ENCODE assay signal across 11 cellular contexts in the genomic region with DNA sequence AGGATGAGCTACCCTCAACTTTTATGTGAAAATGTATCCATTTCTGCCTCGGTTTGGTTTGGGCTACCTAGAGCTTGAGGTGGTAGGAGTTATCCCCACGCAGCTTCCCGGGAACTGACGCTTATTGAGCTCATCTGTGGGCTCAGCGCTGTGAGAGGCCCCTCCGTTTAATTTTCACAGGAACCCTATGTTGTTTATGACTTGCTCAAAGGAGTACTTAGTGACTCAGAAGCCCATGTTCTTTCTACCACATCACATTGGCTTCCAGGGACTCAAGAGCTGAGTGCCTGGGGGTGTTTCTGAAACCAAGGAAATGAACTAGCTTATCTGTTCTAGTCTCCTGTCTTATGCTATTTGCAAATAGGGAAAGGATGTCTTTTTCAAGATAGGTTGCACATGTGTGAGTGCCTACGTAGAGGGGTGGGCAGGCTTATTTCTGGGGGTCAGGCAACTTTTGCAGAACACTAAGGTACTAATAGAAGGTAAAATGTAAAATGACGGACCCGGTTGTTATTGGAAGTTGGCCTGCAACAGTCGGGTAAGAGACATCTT. TPM values are rescaled to one million over a fixed set of nuclear protein-coding genes. Genes with fewer than 3 reads are reported as not detected.
DNase-seq lines count a peak whose midpoint lies in the region; ATAC-seq, FAIRE-seq and TF ChIP-seq lines count a peak whose summit lies in the region.
"Had no signal": no experiment of that assay in that cellular context is flagged by ENCODE, and none has a peak within 500 bp of the region (broad histone marks: within the 10 kb centered on the region; RNA-seq: fewer than 3 reads in every experiment).

No MANE protein-coding gene starts in this region.

- no peak overlapping the region for H3K9ac ChIP-seq in mammary epithelial cell (ENCODE audit: insufficient read depth, low read length)

- H4K20me1 ChIP-seq in mammary epithelial cell (ENCODE audit: insufficient read depth, low read length) = no peaks in the 10 kb centered on the region

- intact Hi-C loops in mammary epithelial cell (cut with micrococcal nuclease) = no loop called here
- intact Hi-C loops in MCF 10A (cut with micrococcal nuclease) = no loop called here
- intact Hi-C loops in aorta (cut with DNase I) = no loop called here
- intact Hi-C loops in Right ventricle myocardium inferior (cut with DNase I) = no loop called here

- H3K9me3 Mint-ChIP-seq in MCF 10A (ENCODE audit: unreplicated experiment) = no peaks in the 10 kb centered on the region
- no peaks in the 10 kb centered on the region for H3K9me3 Mint-ChIP-seq in activated naive CD8-positive, alpha-beta T cell (ENCODE audit: low read depth)

- no peaks in the 10 kb centered on the region for H3K27me3 Mint-ChIP-seq in MCF 10A (ENCODE audit: insufficient read depth, unreplicated experiment)
- H3K27me3 Mint-ChIP-seq in activated naive CD8-positive, alpha-beta T cell = no peaks in the 10 kb centered on the region
- H3K27me3 Mint-ChIP-seq: naive thymus-derived CD4-positive, alpha-beta T cell had no signal

- peaks cover 23% of the 10 kb centered on the region for H3K36me3 Mint-ChIP-seq in MCF 10A (ENCODE audit: insufficient read depth, unreplicated experiment)
- peaks cover 3% of the 10 kb centered on the region for H3K36me3 Mint-ChIP-seq in activated naive CD8-positive, alpha-beta T cell

- CTCF ChIA-PET in mammary epithelial cell (lab: Charles Lee; ENCODE audit: low non-redundant PET) = no interaction called here
- CTCF ChIA-PET in MCF 10A (lab: Yijun Ruan, JAX) = interaction anchor here (0.7 to 1.2 kb wide), 3 partner anchors 31 to 969 kb away, joined by 3 to 4 read pairs (median 4); no protein-coding TSS in a partner anchor

- no peak overlapping the region for H3K27ac Mint-ChIP-seq in MCF 10A (ENCODE audit: low read depth, unreplicated experiment)
- peak overlapping the region; percentile 85 for H3K27ac Mint-ChIP-seq in activated naive CD8-positive, alpha-beta T cell
- H3K27ac Mint-ChIP-seq: B cell had no signal

- no peak overlapping the region for H2AFZ ChIP-seq in mammary epithelial cell (ENCODE audit: low read depth, low read length)

- TF ChIP-seq POLR2A in H54 (IDR thresholded peaks at IDR 0.05; ENCODE audit: low read depth, low read length) = no peak

- H3K4me3 Mint-ChIP-seq in MCF 10A (ENCODE audit: unreplicated experiment) = no peak overlapping the region
- peak overlapping the region; percentile 30 for H3K4me3 Mint-ChIP-seq in activated naive CD8-positive, alpha-beta T cell
- H3K4me3 Mint-ChIP-seq: B cell had no signal

- ATAC-seq in aorta (ENCODE audit: low FRiP score) = no peak
- ATAC-seq in HG02973 (IDR thresholded peaks at IDR 0.05; ENCODE audit: unreplicated experiment) = no peak
- ATAC-seq in Right ventricle myocardium inferior = no peak
- ATAC-seq: naive thymus-derived CD4-positive, alpha-beta T cell had no signal

- POLR2A ChIA-PET in MCF 10A (lab: Yijun Ruan, JAX) = interaction anchor here (1.0 to 1.3 kb wide), 2 partner anchors 13 to 16 kb away, joined by 3 to 4 read pairs; no protein-coding TSS in a partner anchor

- H3K36me3 ChIP-seq in mammary epithelial cell (ENCODE audit: insufficient read depth, low read length) (peaks cover 20% of the 10 kb centered on the region), mesodermal cell (ENCODE audit: control insufficient read depth, insufficient read depth, low read length) (peaks cover 54% of the 10 kb centered on the region), aorta (ENCODE audit: control insufficient read depth in 1 of 2, insufficient read depth in 2 of 2, low read length in 1 of 2) (peaks cover 0 to 6% of the 10 kb centered on the region in 2 donors)

- H3K4me3 ChIP-seq in mammary epithelial cell (replicated peaks in 1 of 3; ENCODE audit: insufficient read depth in 1 of 3, low read depth in 2 of 3, low read length in 3 of 3) (no peak overlapping the region), mesodermal cell (ENCODE audit: extremely low read depth, insufficient read depth, low read length, poor library complexity, severe bottlenecking) (no peak overlapping the region), aorta (ENCODE audit: low read length in 2 of 2) (no peak overlapping the region)

- H3K27ac ChIP-seq in mammary epithelial cell (ENCODE audit: insufficient read depth, low read depth, low read length) (no peak overlapping the region), mesodermal cell (ENCODE audit: low read depth, low read length, severe bottlenecking) (peak overlapping the region; percentile 66), aorta (ENCODE audit: low read depth in 1 of 2, low read length in 2 of 2) (peak overlapping the region; percentile 30 to 37)

- FAIRE-seq in H54 (lab: Jason Lieb, UNC) = no peak

- TF ChIP-seq CTCF in mammary epithelial cell (conservative IDR thresholded peaks at IDR 0.05 in 1 of 2, IDR thresholded peaks at IDR 0.05 in 1 of 2; ENCODE audit: extremely low read depth in 1 of 2, insufficient read depth in 1 of 2, low read depth in 1 of 2, low read length in 2 of 2) (no peak), MCF 10A (IDR thresholded peaks at IDR 0.05; ENCODE audit: unreplicated experiment) (no peak)

- H3K27me3 ChIP-seq in mammary epithelial cell (ENCODE audit: insufficient read depth, low read length) (no peaks in the 10 kb centered on the region), aorta (ENCODE audit: control insufficient read depth in 1 of 2, insufficient read depth in 2 of 2, low read length in 1 of 2) (no peaks in the 10 kb centered on the region)

- peaks cover under 1% of the 10 kb centered on the region for H3K4me1 ChIP-seq in mammary epithelial cell (ENCODE audit: insufficient read depth, low read length)
- H3K4me1 ChIP-seq in mesodermal cell (ENCODE audit: control insufficient read depth, insufficient read depth, low read length, poor library complexity, severe bottlenecking) = peaks cover 14% of the 10 kb centered on the region
- no peaks in the 10 kb centered on the region for H3K4me1 ChIP-seq in aorta (ENCODE audit: control insufficient read depth in 1 of 2, insufficient read depth in 2 of 2, low read length in 2 of 2)

- peaks cover 19% of the 10 kb centered on the region for H3K4me1 Mint-ChIP-seq in MCF 10A (ENCODE audit: insufficient read depth, unreplicated experiment)
- peaks cover 36% of the 10 kb centered on the region for H3K4me1 Mint-ChIP-seq in activated naive CD8-positive, alpha-beta T cell (ENCODE audit: low read depth)
- H3K4me1 Mint-ChIP-seq: B cell had no signal

- H3K9me3 ChIP-seq in mammary epithelial cell (replicated peaks; ENCODE audit: insufficient read depth, low read length) (no peaks in the 10 kb centered on the region), mesodermal cell (ENCODE audit: control insufficient read depth, low read length) (no peaks in the 10 kb centered on the region), aorta (ENCODE audit: control insufficient read depth, low read length) (no peaks in the 10 kb centered on the region)

- in situ Hi-C loops in mammary epithelial cell (cut with MboI; ENCODE audit: low sequenced_read_pairs in 2 of 2) = no loop called here

- 79% methylated on average over 10 of the region's 10 CpGs for WGBS in mammary epithelial cell (ENCODE audit: low coverage, missing lambda C conversion rate)
- 83 to 88% methylated on average over 6 to 9 of the region's 10 CpGs for WGBS in mesodermal cell (ENCODE audit: insufficient coverage in 2 of 2), 2 experiments
- 64 to 65% methylated on average over 10 of the region's 10 CpGs for WGBS in aorta, 2 donors

- DNase-seq in mammary epithelial cell = peak; percentile 50
- no peak for DNase-seq in MCF 10A (ENCODE audit: unreplicated experiment)
- DNase-seq in aorta = no peak
- no peak for DNase-seq in H54 (ENCODE audit: insufficient read length, low spot score)
- DNase-seq in Right ventricle myocardium inferior (ENCODE audit: missing footprints) = no peak
- DNase-seq: NK-92 treated with Interleukin-12 subunit alpha and Interleukin-12 subunit beta, amount 100 ng/mL, for 24 hours had no signal

- no peak overlapping the region for H3K4me2 ChIP-seq in mammary epithelial cell (ENCODE audit: insufficient read depth, low read depth, low read length)

- BruUV-seq in mammary epithelial cell (replicated peaks; lab: Mats Ljungman, UMichigan) (no TSS peak), MCF 10A (replicated peaks; lab: Mats Ljungman, UMichigan) (no TSS peak)

- dilution Hi-C loops in mammary epithelial cell (cut with HindIII; ENCODE audit: low sequenced_read_pairs) = no loop called here

- H3K79me2 ChIP-seq in mammary epithelial cell (ENCODE audit: insufficient read depth, low read length) = peaks cover 78% of the 10 kb centered on the region

RNA-seq across cellular contexts. Expression of gene MICAL2, which starts 40.5 kb away (rescaled TPM):
- total RNA-seq in mammary epithelial cell (100 to 1,000 TPM; 163 to 339 TPM), MCF 10A (2022) (151 and 154 TPM in 2 replicates), aorta (100 to 1,000 TPM; 315 to 605 TPM), Right ventricle myocardium inferior (42.0 TPM)
- polyA plus RNA-seq in mammary epithelial cell (71.2 TPM), aorta (100 to 1,000 TPM in 1 of 2 donors, 10 to 100 TPM in 1; 87.7 to 245 TPM)
- 276 TPM for polyA minus RNA-seq in mammary epithelial cell
- polyA plus RNA-seq in mesodermal cell (2013, experiment 1 of 2) = 99.2 TPM
- 85.1 TPM for polyA plus RNA-seq in mesodermal cell (2013, experiment 2 of 2)
